Comparison of ENCODE assay signal across 8 cellular contexts in the genomic region with DNA sequence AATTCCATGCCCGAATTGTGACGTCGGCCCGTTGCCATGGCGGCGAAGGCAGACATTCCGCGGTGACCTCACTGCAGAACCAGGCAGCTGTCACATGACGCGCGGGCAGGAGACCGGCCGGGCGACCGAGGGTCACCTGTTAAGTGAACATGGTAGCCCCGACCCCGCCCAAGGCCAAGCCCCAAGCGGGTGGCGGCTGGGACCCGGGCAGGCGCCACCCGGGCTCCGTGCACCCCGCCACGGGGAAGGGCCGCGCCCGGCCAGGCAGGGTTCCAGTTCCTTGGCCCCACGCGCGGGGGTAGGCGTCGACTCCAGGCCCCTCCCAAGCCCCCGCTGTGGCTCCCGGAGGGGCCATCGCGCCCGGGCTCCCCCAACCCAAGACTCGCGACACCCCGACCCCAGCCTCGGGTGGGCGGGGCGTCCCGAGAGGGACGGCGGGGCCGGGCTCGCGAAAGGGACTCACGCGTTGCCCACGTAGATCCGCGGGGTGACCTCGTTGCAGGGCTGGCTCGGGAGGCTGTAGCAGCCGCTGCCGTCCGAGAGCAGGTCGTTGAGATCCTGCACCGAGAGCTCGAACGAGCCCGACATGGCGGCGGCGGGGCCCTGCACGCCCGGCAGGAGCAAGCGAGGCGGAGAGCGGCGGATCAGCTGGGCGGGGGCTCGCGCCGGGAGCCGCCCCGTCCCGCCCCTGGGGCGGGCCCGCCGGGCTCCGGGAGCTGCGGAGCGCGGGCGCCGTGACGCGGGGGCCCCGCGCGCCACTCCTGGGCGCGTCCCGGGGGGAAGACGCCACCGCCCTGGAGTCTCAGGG. TPM values are rescaled to one million over a fixed set of nuclear protein-coding genes. Genes with fewer than 3 reads are reported as not detected.
DNase-seq lines count a peak whose midpoint lies in the region; ATAC-seq and TF ChIP-seq lines count a peak whose summit lies in the region.

A gene (minus strand): TSS at position 641 of the 808 bp plus-strand sequence. CDS start 53 bp downstream, at position 588.

- H3K79me2 ChIP-seq in H9 (ENCODE audit: insufficient read depth, low read length): no peaks in the 10 kb centered on the region

- peaks cover 5% of the 10 kb centered on the region for H3K23me2 ChIP-seq in H9 (ENCODE audit: insufficient read length, low read depth, low read length, poor library complexity, severe bottlenecking)

- H3T11ph ChIP-seq in H9 (ENCODE audit: low read length): no peak within 1 kb of the TSS

- H3K9me3 ChIP-seq in H9 (ENCODE audit: control insufficient read depth, low read depth, low read length) (no peaks in the 10 kb centered on the region), T-helper 17 cell (ENCODE audit: control insufficient read depth, low read length, poor library complexity, severe bottlenecking) (no peaks in the 10 kb centered on the region), left ventricle myocardium inferior (replicated peaks) (no peaks in the 10 kb centered on the region), transverse colon (no peaks in the 10 kb centered on the region)

- peak within 1 kb of the TSS; percentile 100 for H3K18ac ChIP-seq in H9 (ENCODE audit: insufficient read length, low read depth, low read length)

- H3K27me3 Mint-ChIP-seq in H9 (ENCODE audit: low read depth) (peaks cover 27% of the 10 kb centered on the region), T-helper 17 cell (peaks cover 33% of the 10 kb centered on the region)

- TF ChIP-seq CTCF in H9 (conservative IDR thresholded peaks at IDR 0.05) (no peak), left ventricle myocardium inferior (IDR thresholded peaks at IDR 0.05; ENCODE audit: borderline replicate concordance) (no peak), transverse colon (IDR thresholded peaks at IDR 0.05) (peak in 1 of 5 experiments; percentile 24)

- no peak within 1 kb of the TSS for H4K5ac ChIP-seq in H9 (ENCODE audit: insufficient read length, low read depth, low read length)

- peak within 1 kb of the TSS; percentile 78 to 88 for H3K4me3 Mint-ChIP-seq in H9
- peak within 1 kb of the TSS; percentile 86 for H3K4me3 Mint-ChIP-seq in T-helper 17 cell

- H3K56ac ChIP-seq in H9 (ENCODE audit: insufficient read length, low read depth, low read length): no peak within 1 kb of the TSS

- H2BK15ac ChIP-seq in H9 (ENCODE audit: low read depth, low read length): no peak within 1 kb of the TSS

- no peak within 1 kb of the TSS for H2AFZ ChIP-seq in H9 (ENCODE audit: low read length)

- no peak within 1 kb of the TSS; the same call in 1 of the 2 replicates for H3K4ac ChIP-seq in H9 (ENCODE audit: low read depth, low read length)

- H3K4me3 ChIP-seq in left ventricle myocardium inferior: peak within 1 kb of the TSS; percentile 95
- peak within 1 kb of the TSS; percentile 79 to 99 (median 88) for H3K4me3 ChIP-seq in transverse colon

- no peaks in the 10 kb centered on the region for H3K9me3 Mint-ChIP-seq in H9

- H4K8ac ChIP-seq in H9 (replicated peaks; ENCODE audit: insufficient read length, low read depth, low read length): no peak within 1 kb of the TSS

- peak; percentile 92 for DNase-seq in G401 (ENCODE audit: low spot score)
- peak; percentile 99 for DNase-seq in H9
- DNase-seq in NCI-H1048 (lab: John Stamatoyannopoulos, UW): peak; percentile 76
- DNase-seq in T-helper 17 cell: peak; percentile 65 to 73 (median 73)
- peak; percentile 46 to 97 (median 84) for DNase-seq in anterior cingulate cortex (lab: John Stamatoyannopoulos, UW)
- peak; percentile 95 for DNase-seq in left ventricle myocardium inferior
- DNase-seq in posterior cingulate gyrus: peak; percentile 86 to 99 (median 92)
- peak; percentile 96 for DNase-seq in transverse colon

- H3K27ac ChIP-seq in H9 (ENCODE audit: insufficient read length, low read depth, low read length) (no peak within 1 kb of the TSS), left ventricle myocardium inferior (replicated peaks) (peak within 1 kb of the TSS; percentile 100), transverse colon (peak within 1 kb of the TSS; percentile 96 to 100 (median 100))

- in situ Hi-C loops in G401 (cut with HindIII; ENCODE audit: low sequenced_read_pairs): no loop called here
- in situ Hi-C loops in transverse colon (cut with MboI; ENCODE audit: low pct_ligation_motif_present in 1 of 4, low pct_unique_long_range_greater_than_20kb in 1 of 4, low sequenced_read_pairs in 3 of 4): no loop called here

- no peak within 1 kb of the TSS for H2AK5ac ChIP-seq in H9 (ENCODE audit: insufficient read length, low read length)

- H3K4me1 Mint-ChIP-seq in H9 (peaks cover 11 to 12% of the 10 kb centered on the region in 2 experiments), T-helper 17 cell (peaks cover 10% of the 10 kb centered on the region)

- H3K27ac Mint-ChIP-seq in H9 (peak within 1 kb of the TSS in 2 of 3 experiments; percentile 86 to 98; a peak in 3 of 7 replicates), T-helper 17 cell (no peak within 1 kb of the TSS)

- no peak within 1 kb of the TSS for H3K23ac ChIP-seq in H9 (ENCODE audit: insufficient read length, low read depth, low read length)

- peaks cover 0 to 20% (median 11%) of the 10 kb centered on the region in 3 experiments; a peak in 6 of 7 replicates for H3K36me3 Mint-ChIP-seq in H9 (ENCODE audit: insufficient read depth in 1 of 3, low read depth in 3 of 3)
- H3K36me3 Mint-ChIP-seq in T-helper 17 cell (ENCODE audit: low read depth): peaks cover 2% of the 10 kb centered on the region

- ATAC-seq in T-helper 17 cell: peak; percentile 97

- peaks cover 25% of the 10 kb centered on the region for H3K36me3 ChIP-seq in left ventricle myocardium inferior
- peaks cover 0 to 6% (median 1%) of the 10 kb centered on the region in 4 donors for H3K36me3 ChIP-seq in transverse colon

- H4K20me1 ChIP-seq in H9 (ENCODE audit: control insufficient read depth, insufficient read depth, insufficient read length): no peaks in the 10 kb centered on the region

- H3K79me1 ChIP-seq in H9 (ENCODE audit: insufficient read depth, low read depth, low read length, poor library complexity, severe bottlenecking): no peaks in the 10 kb centered on the region

- H2BK120ac ChIP-seq in H9 (ENCODE audit: low read depth, low read length, poor library complexity, severe bottlenecking): peak within 1 kb of the TSS; percentile 65

- WGBS in H9 (ENCODE audit: extremely low coverage, insufficient read length, low lambda C conversion rate): no CpG with 5 or more reads among the region's 100 CpGs
- 0% methylated on average over 56 of the region's 100 CpGs; no CpG with 5 or more reads in 1 of the 2 donors for WGBS in transverse colon (ENCODE audit: low coverage in 1 of 2), 2 donors

- peak within 1 kb of the TSS; percentile 79 for H3K9ac ChIP-seq in H9 (ENCODE audit: extremely low read depth, insufficient read length, low read length)

- peak; percentile 56 for TF ChIP-seq EP300 in transverse colon (IDR thresholded peaks at IDR 0.05; ENCODE audit: low read depth)

- H3K4me2 ChIP-seq in H9 (ENCODE audit: insufficient read depth, insufficient read length, low read length): peak within 1 kb of the TSS; percentile 50

- H3K4me1 ChIP-seq in H9 (ENCODE audit: insufficient read depth, low read length): no peaks in the 10 kb centered on the region
- peaks cover 60% of the 10 kb centered on the region for H3K4me1 ChIP-seq in left ventricle myocardium inferior
- peaks cover 11 to 23% (median 19%) of the 10 kb centered on the region in 4 donors for H3K4me1 ChIP-seq in transverse colon

- intact Hi-C loops in left ventricle myocardium inferior (cut with micrococcal nuclease) (no loop called here), posterior cingulate gyrus (cut with DNase I) (loop anchor here (1.0 kb wide), 1 partner anchor 68 kb away; no protein-coding TSS in a partner anchor), transverse colon (cut with DNase I; ENCODE audit: low total_unique reads) (no loop called here)

- peak within 1 kb of the TSS; percentile 100 for H3K14ac ChIP-seq in H9 (ENCODE audit: insufficient read depth, low read length)

- no peak within 1 kb of the TSS for H2BK20ac ChIP-seq in H9 (ENCODE audit: low read depth, low read length, poor library complexity, severe bottlenecking)

- no peak within 1 kb of the TSS for H4K91ac ChIP-seq in H9 (ENCODE audit: insufficient read length, low read depth, low read length)

- no peak within 1 kb of the TSS for H2BK5ac ChIP-seq in H9 (ENCODE audit: insufficient read length, low read length)

- H3K27me3 ChIP-seq in H9 (ENCODE audit: insufficient read depth, low read length): no peaks in the 10 kb centered on the region
- no peaks in the 10 kb centered on the region for H3K27me3 ChIP-seq in left ventricle myocardium inferior (ENCODE audit: low read depth)
- H3K27me3 ChIP-seq in transverse colon: peaks cover 15% of the 10 kb centered on the region

- peak within 1 kb of the TSS; percentile 76 for H2BK12ac ChIP-seq in H9 (ENCODE audit: insufficient read length, low read depth, low read length)

- TF ChIP-seq POLR2A in transverse colon (IDR thresholded peaks at IDR 0.05): peak; percentile 89

RNA-seq across cellular contexts. Expression of the gene that starts here (rescaled TPM):
- total RNA-seq in G401 (2014; rRNA removed; shearing (Covaris generic)): 79.1 and 101 TPM in 2 replicates
- total RNA-seq in H9 (2021): 16.9 and 17.6 TPM in 2 replicates
- total RNA-seq in T-helper 17 cell: 10 to 100 TPM; 15.5 to 19.0 TPM
- 293 TPM for total RNA-seq in left ventricle myocardium inferior
- total RNA-seq in transverse colon: 100 to 1,000 TPM in 1 of 4 donors, 10 to 100 TPM in 3; 52.7 to 145 (median 70.9) TPM
